ENCODE assay signal across 8 cellular contexts in the genomic region with DNA sequence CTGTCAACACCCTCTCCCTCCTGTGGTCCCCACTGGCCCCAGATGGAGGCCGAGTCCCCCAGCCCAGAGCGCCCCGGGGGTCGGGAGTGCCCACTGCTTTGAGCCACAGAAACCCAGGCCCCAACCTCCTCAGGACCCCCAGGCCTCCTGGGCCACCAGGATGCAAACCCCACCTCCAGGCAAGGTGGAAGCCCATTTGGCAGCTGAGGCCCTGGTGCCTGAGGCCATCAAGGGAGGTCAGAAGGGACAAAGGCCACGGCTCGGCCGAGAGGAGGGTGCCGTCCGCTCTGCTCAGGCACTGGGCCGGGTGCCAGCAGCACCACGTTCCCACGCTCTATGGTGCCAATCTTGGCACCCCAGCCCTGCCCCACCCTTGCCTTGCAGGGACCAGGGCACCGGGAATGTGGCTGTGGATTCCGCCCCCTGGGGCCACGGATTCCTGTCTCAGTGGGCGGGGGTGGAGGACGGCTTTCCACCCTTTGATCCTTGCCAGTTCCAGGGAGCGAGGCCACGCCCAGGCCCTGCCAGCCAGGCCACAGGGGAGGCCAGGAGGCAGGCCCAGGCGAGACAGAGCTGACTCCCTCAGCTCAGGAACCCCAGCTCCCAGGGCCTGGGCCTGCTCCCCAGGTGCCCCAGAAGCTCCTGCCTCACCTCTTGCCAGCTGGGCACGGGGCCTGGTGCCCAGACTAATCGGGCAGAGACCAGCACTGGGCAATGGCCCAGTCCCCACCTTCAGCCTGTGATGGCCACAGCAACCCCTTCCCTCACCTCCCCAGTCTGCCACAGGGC. TPM values are rescaled to one million over a fixed set of nuclear protein-coding genes. Genes with fewer than 3 reads are reported as not detected.
DNase-seq lines count a peak whose midpoint lies in the region; TF ChIP-seq lines count a peak whose summit lies in the region.

No MANE protein-coding gene starts in this region.

- H3K9me3 ChIP-seq in muscle layer of duodenum (ENCODE audit: control insufficient read depth in 1 of 2, low read length in 2 of 2) (no peaks in the 10 kb centered on the region), A673 (ENCODE audit: low read depth, low read length, poor library complexity, severe bottlenecking) (no peaks in the 10 kb centered on the region)

- peaks cover 6 to 49% of the 10 kb centered on the region in 2 donors for H3K4me1 ChIP-seq in muscle layer of duodenum (ENCODE audit: control insufficient read depth in 1 of 2, insufficient read depth in 2 of 2, low read length in 2 of 2)
- peaks cover 19% of the 10 kb centered on the region for H3K4me1 ChIP-seq in A673 (ENCODE audit: insufficient read depth, low read length, poor library complexity, severe bottlenecking)

- CTCF ChIA-PET in AG04449 (lab: Yijun Ruan, JAX) = interaction anchor here (0.6 to 5.9 kb wide), 26 partner anchors 10 to 273 kb away, joined by 3 to 49 read pairs (median 4); partner anchors contain the start of gene BTBD6
- CTCF ChIA-PET in A673 (lab: Charles Lee) = no interaction called here

- BruUV-seq in A673 (replicated peaks; lab: Mats Ljungman, UMichigan) = no TSS peak

- DNase-seq in AG04449 (ENCODE audit: low read depth, low spot score) (no peak), GM10266 (ENCODE audit: extremely low spot score) (no peak), HPDE6-E6E7 (ENCODE audit: extremely low spot score) (no peak), T-helper 9 cell (no peak), A673 (ENCODE audit: low spot score) (no peak)

- H3K4me3 ChIP-seq in AG04449 (ENCODE audit: low read depth, low read length) (peak overlapping the region; percentile 76), muscle layer of duodenum (ENCODE audit: low read depth in 1 of 2, low read length in 2 of 2) (peak overlapping the region; percentile 21 to 53), A673 (ENCODE audit: low read depth, low read length, poor library complexity, severe bottlenecking) (no peak overlapping the region)

- TF ChIP-seq EP300 in Ishikawa (IDR thresholded peaks at IDR 0.05; ENCODE audit: borderline replicate concordance) = peak; percentile 100

- peak; percentile 27; the same call in 1 of the 2 replicates for TF ChIP-seq RAD21 in Ishikawa (IDR thresholded peaks at IDR 0.05; ENCODE audit: low read depth)

- peaks cover 6% of the 10 kb centered on the region for H3K27me3 ChIP-seq in muscle layer of duodenum (ENCODE audit: low read depth, low read length)
- H3K27me3 ChIP-seq in A673 (replicated peaks; ENCODE audit: insufficient read depth, low read depth, low read length, poor library complexity) = no peaks in the 10 kb centered on the region

- H3K27ac ChIP-seq in cingulate gyrus (ENCODE audit: low read depth, low read length) (peak overlapping the region; percentile 47), muscle layer of duodenum (ENCODE audit: low read length) (peak overlapping the region; percentile 67), A673 (ENCODE audit: low read depth, low read length, poor library complexity, severe bottlenecking) (no peak overlapping the region)

- TF ChIP-seq CTCF in AG04449 (IDR thresholded peaks at IDR 0.05; ENCODE audit: insufficient read depth, low read length, missing control alignments) = no peak
- TF ChIP-seq CTCF in GM10266 (IDR thresholded peaks at IDR 0.05; ENCODE audit: control insufficient read depth, insufficient read depth, low read depth, missing control alignments) = no peak
- no peak for TF ChIP-seq CTCF in A673 (conservative IDR thresholded peaks at IDR 0.05; ENCODE audit: low read depth, low read length)

- POLR2A ChIA-PET in AG04449 (lab: Yijun Ruan, JAX) = no interaction called here
- POLR2A ChIA-PET in A673 (lab: Charles Lee; ENCODE audit: low non-redundant PET) = no interaction called here

- intact Hi-C loops in A673 (cut with micrococcal nuclease; ENCODE audit: unreplicated experiment) = loop anchor here (2.0 to 5.0 kb wide), 4 partner anchors 81 to 261 kb away; no protein-coding TSS in a partner anchor

- no peaks in the 10 kb centered on the region for H3K36me3 ChIP-seq in muscle layer of duodenum (ENCODE audit: control insufficient read depth in 1 of 2, insufficient read depth in 2 of 2, low read length in 2 of 2)
- H3K36me3 ChIP-seq in A673 (ENCODE audit: insufficient read depth, low read length, poor library complexity, severe bottlenecking) = no peaks in the 10 kb centered on the region

TF ChIP-seq in Ishikawa, 13 proteins besides CTCF, POLR2A, EP300 and RAD21:
- peak; percentile 65; the same call in 1 of the 2 replicates for TF ChIP-seq CEBPB (IDR thresholded peaks at IDR 0.05)
- TF ChIP-seq ZBTB7A (IDR thresholded peaks at IDR 0.05; ENCODE audit: low read depth) = peak; percentile 62; the same call in 1 of the 2 replicates
- TF ChIP-seq NFIC (IDR thresholded peaks at IDR 0.05) = peak; percentile 100
- TF ChIP-seq, protein P1, sequence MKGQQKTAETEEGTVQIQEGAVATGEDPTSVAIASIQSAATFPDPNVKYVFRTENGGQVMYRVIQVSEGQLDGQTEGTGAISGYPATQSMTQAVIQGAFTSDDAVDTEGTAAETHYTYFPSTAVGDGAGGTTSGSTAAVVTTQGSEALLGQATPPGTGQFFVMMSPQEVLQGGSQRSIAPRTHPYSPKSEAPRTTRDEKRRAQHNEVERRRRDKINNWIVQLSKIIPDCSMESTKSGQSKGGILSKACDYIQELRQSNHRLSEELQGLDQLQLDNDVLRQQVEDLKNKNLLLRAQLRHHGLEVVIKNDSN (IDR thresholded peaks at IDR 0.05) = no peak; the same call in none of the 2 replicates
- peak; percentile 97 for TF ChIP-seq FOXM1 (IDR thresholded peaks at IDR 0.05; ENCODE audit: borderline replicate concordance, low read depth)
- TF ChIP-seq, protein P2, sequence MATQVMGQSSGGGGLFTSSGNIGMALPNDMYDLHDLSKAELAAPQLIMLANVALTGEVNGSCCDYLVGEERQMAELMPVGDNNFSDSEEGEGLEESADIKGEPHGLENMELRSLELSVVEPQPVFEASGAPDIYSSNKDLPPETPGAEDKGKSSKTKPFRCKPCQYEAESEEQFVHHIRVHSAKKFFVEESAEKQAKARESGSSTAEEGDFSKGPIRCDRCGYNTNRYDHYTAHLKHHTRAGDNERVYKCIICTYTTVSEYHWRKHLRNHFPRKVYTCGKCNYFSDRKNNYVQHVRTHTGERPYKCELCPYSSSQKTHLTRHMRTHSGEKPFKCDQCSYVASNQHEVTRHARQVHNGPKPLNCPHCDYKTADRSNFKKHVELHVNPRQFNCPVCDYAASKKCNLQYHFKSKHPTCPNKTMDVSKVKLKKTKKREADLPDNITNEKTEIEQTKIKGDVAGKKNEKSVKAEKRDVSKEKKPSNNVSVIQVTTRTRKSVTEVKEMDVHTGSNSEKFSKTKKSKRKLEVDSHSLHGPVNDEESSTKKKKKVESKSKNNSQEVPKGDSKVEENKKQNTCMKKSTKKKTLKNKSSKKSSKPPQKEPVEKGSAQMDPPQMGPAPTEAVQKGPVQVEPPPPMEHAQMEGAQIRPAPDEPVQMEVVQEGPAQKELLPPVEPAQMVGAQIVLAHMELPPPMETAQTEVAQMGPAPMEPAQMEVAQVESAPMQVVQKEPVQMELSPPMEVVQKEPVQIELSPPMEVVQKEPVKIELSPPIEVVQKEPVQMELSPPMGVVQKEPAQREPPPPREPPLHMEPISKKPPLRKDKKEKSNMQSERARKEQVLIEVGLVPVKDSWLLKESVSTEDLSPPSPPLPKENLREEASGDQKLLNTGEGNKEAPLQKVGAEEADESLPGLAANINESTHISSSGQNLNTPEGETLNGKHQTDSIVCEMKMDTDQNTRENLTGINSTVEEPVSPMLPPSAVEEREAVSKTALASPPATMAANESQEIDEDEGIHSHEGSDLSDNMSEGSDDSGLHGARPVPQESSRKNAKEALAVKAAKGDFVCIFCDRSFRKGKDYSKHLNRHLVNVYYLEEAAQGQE (IDR thresholded peaks at IDR 0.05; ENCODE audit: low read depth) = no peak
- peak; percentile 100 for TF ChIP-seq TEAD4 (IDR thresholded peaks at IDR 0.05)
- peak; percentile 98 for TF ChIP-seq EGR1 (IDR thresholded peaks at IDR 0.05)
- peak; percentile 58; the same call in 1 of the 2 replicates for TF ChIP-seq TAF1 (IDR thresholded peaks at IDR 0.05; ENCODE audit: low read depth)
- TF ChIP-seq YY1 (IDR thresholded peaks at IDR 0.05; ENCODE audit: low read depth) = no peak; the same call in none of the 2 replicates
- TF ChIP-seq, protein P3, sequence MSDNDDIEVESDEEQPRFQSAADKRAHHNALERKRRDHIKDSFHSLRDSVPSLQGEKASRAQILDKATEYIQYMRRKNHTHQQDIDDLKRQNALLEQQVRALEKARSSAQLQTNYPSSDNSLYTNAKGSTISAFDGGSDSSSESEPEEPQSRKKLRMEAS (IDR thresholded peaks at IDR 0.05) = peak; percentile 94
- peak; percentile 100 for TF ChIP-seq TCF12 (IDR thresholded peaks at IDR 0.05; ENCODE audit: low read depth)
- peak; percentile 42; the same call in 1 of the 2 replicates for TF ChIP-seq CREB1 (IDR thresholded peaks at IDR 0.05; ENCODE audit: low read depth)
TF ChIP-seq in Ishikawa: peak in this region for 10.

RNA-seq across cellular contexts. Expression of gene GPR132, which starts 26.3 kb away (rescaled TPM):
- not detected in 2 replicates for total RNA-seq in A673 (2021)
